ENCODE assay signal across 8 cellular contexts in the genomic region with DNA sequence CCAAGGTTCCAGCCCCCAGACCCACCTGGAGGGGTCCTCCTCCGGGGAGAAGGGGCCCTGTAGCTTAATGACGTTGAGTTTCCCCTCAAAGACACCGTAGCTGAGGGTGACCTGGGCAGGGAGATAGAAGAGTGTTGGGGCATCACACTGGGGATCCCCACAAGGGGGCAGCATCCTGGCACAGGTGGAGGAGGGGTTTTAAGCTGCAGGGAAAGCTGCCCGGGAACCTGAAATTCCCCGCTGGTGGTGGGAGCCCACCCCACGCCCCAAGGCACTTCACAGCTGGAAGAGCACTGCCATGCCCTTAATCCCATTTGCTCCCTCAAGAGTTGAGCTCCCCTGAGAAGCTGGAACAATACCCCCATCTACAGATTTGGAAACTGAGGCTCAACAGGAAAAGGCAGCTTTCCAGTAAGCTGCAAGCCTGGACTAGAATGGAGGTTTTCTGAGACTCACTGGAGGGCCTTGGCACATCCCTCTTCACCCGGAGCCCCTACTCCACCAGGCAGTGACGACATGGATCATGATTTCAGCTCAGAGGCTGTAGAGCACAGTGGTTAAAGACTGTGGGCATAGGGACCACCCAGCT. TPM values are rescaled to one million over a fixed set of nuclear protein-coding genes. Genes with fewer than 3 reads are reported as not detected.
DNase-seq lines count a peak whose midpoint lies in the region; ATAC-seq and TF ChIP-seq lines count a peak whose summit lies in the region.

No MANE protein-coding gene starts in this region.

- H3K27ac Mint-ChIP-seq in CD4-positive, alpha-beta memory T cell, result peak overlapping the region in 3 of 7 donors; percentile 37 to 64 (median 61)
- H3K27ac Mint-ChIP-seq in HFFc6, result no peak overlapping the region
- no peak overlapping the region for H3K27ac Mint-ChIP-seq in WTC11

- POLR2A ChIA-PET in CD4-positive, alpha-beta memory T cell (lab: Charles Lee; ENCODE audit: partially characterized antibody), result interaction anchor here (0.9 to 4.5 kb wide), 6 partner anchors 12 to 34 kb away, joined by 3 to 53 read pairs (median 4); a partner anchor contains a TSS
- POLR2A ChIA-PET in WTC11 (lab: Charles Lee), result interaction anchor here (0.6 to 1.2 kb wide), 2 partner anchors 120 to 127 kb away, joined by 3 to 4 read pairs; no protein-coding TSS in a partner anchor

- no peak overlapping the region for H3K4me3 Mint-ChIP-seq in CD4-positive, alpha-beta memory T cell
- H3K4me3 Mint-ChIP-seq in HFFc6 (no peak overlapping the region), WTC11 (no peak overlapping the region)

- H3K36me3 ChIP-seq in CD4-positive, alpha-beta memory T cell (ENCODE audit: insufficient read depth, low read length), result peaks cover 62% of the 10 kb centered on the region
- no peaks in the 10 kb centered on the region for H3K36me3 ChIP-seq in tibial artery

- H3K9me3 ChIP-seq in CD4-positive, alpha-beta memory T cell (ENCODE audit: control insufficient read depth in 1 of 2, low read length in 2 of 2), result no peaks in the 10 kb centered on the region
- H3K9me3 ChIP-seq in tibial artery, result no peaks in the 10 kb centered on the region

- H3K4me1 Mint-ChIP-seq in CD4-positive, alpha-beta memory T cell, result peaks cover 0 to 12% (median 7%) of the 10 kb centered on the region in 4 donors
- H3K4me1 Mint-ChIP-seq in HFFc6 (ENCODE audit: low read depth) (no peaks in the 10 kb centered on the region; the same call in 1 of the 2 replicates), WTC11 (0 out of 2 replicates have a peak, but pooled peaks cover 3% of the 10 kb centered on the region)

- peaks cover 48 to 77% of the 10 kb centered on the region in 2 donors for H3K36me3 Mint-ChIP-seq in CD4-positive, alpha-beta memory T cell
- H3K36me3 Mint-ChIP-seq in HFFc6 (ENCODE audit: low read depth) (no peaks in the 10 kb centered on the region), WTC11 (no peaks in the 10 kb centered on the region)

- CTCF ChIA-PET in CD4-positive, alpha-beta memory T cell (lab: Charles Lee; ENCODE audit: partially characterized antibody), result interaction anchor here (0.6 to 5.2 kb wide), 25 partner anchors 8 to 467 kb away, joined by 3 to 185 read pairs (median 4); a partner anchor contains a TSS
- CTCF ChIA-PET in WTC11 (lab: Charles Lee), result interaction anchor here (0.5 to 2.6 kb wide), 88 partner anchors 10 to 696 kb away, joined by 3 to 175 read pairs (median 5); a partner anchor contains a TSS

- no peaks in the 10 kb centered on the region for H3K4me1 ChIP-seq in CD4-positive, alpha-beta memory T cell (ENCODE audit: insufficient read depth, low read length)
- H3K4me1 ChIP-seq in tibial artery, result no peaks in the 10 kb centered on the region

- no peaks in the 10 kb centered on the region for H3K9me3 Mint-ChIP-seq in CD4-positive, alpha-beta memory T cell
- H3K9me3 Mint-ChIP-seq in HFFc6, result no peaks in the 10 kb centered on the region
- H3K9me3 Mint-ChIP-seq in WTC11, result no peaks in the 10 kb centered on the region

- intact Hi-C loops in CD4-positive, alpha-beta memory T cell (cut with micrococcal nuclease), result loop anchor here (1.0 kb wide), 1 partner anchor 26 kb away; no protein-coding TSS in a partner anchor
- intact Hi-C loops in tibial artery (cut with DNase I; ENCODE audit: low total_unique reads), result no loop called here

- peak; percentile 84 for TF ChIP-seq CTCF in HFFc6 (IDR thresholded peaks at IDR 0.05)
- peak; percentile 66 for TF ChIP-seq CTCF in WTC11 (IDR thresholded peaks at IDR 0.05)
- peak; percentile 81 for TF ChIP-seq CTCF in epithelial cell of proximal tubule (conservative IDR thresholded peaks at IDR 0.05; ENCODE audit: low read depth, low read length)
- no peak for TF ChIP-seq CTCF in tibial artery (IDR thresholded peaks at IDR 0.05)
- no peak for TF ChIP-seq CTCF in omental fat pad (IDR thresholded peaks at IDR 0.05)

- H3K27ac ChIP-seq in CD4-positive, alpha-beta memory T cell (ENCODE audit: low read depth, low read length), result no peak overlapping the region
- H3K27ac ChIP-seq in tibial artery, result no peak overlapping the region

- ATAC-seq in WTC11 (peak; percentile 81), GM21367 (IDR thresholded peaks at IDR 0.05; ENCODE audit: unreplicated experiment) (no peak), omental fat pad (ENCODE audit: low FRiP score) (no peak)

- H3K4me3 ChIP-seq in CD4-positive, alpha-beta memory T cell (ENCODE audit: low read length in 2 of 2), result no peak overlapping the region
- H3K4me3 ChIP-seq in epithelial cell of proximal tubule (ENCODE audit: low read depth, low read length) (no peak overlapping the region), tibial artery (no peak overlapping the region)

- no peaks in the 10 kb centered on the region for H3K27me3 Mint-ChIP-seq in CD4-positive, alpha-beta memory T cell
- peaks cover 29% of the 10 kb centered on the region for H3K27me3 Mint-ChIP-seq in HFFc6 (ENCODE audit: insufficient read depth)
- H3K27me3 Mint-ChIP-seq in WTC11 (ENCODE audit: low read depth), result no peaks in the 10 kb centered on the region; the same call in 1 of the 2 replicates

- H3K27me3 ChIP-seq in CD4-positive, alpha-beta memory T cell (ENCODE audit: insufficient read depth, low read length), result no peaks in the 10 kb centered on the region
- peaks cover 0 to 77% of the 10 kb centered on the region in 2 donors for H3K27me3 ChIP-seq in tibial artery

- DNase-seq in CD4-positive, alpha-beta memory T cell, result peak; percentile 29 to 55 (median 39)
- DNase-seq in HFFc6 (no peak), WTC11 (ENCODE audit: low spot score) (peak; percentile 79), epithelial cell of proximal tubule (ENCODE audit: low read depth) (no peak), tibial artery (no peak), omental fat pad (ENCODE audit: low spot score) (no peak)
- peak; percentile 24 to 37 for DNase-seq in stimulated activated CD4-positive, alpha-beta T cell treated with anti-CD3 and anti-CD28 coated beads, Interleukin-1b, Interleukin-23, amount 100 ng/mL, for 4 hours (ENCODE audit: low read depth in 2 of 2)

TF ChIP-seq in WTC11, 78 proteins besides CTCF, POLR2A, EP300 and RAD21:
- TF ChIP-seq, protein P1, sequence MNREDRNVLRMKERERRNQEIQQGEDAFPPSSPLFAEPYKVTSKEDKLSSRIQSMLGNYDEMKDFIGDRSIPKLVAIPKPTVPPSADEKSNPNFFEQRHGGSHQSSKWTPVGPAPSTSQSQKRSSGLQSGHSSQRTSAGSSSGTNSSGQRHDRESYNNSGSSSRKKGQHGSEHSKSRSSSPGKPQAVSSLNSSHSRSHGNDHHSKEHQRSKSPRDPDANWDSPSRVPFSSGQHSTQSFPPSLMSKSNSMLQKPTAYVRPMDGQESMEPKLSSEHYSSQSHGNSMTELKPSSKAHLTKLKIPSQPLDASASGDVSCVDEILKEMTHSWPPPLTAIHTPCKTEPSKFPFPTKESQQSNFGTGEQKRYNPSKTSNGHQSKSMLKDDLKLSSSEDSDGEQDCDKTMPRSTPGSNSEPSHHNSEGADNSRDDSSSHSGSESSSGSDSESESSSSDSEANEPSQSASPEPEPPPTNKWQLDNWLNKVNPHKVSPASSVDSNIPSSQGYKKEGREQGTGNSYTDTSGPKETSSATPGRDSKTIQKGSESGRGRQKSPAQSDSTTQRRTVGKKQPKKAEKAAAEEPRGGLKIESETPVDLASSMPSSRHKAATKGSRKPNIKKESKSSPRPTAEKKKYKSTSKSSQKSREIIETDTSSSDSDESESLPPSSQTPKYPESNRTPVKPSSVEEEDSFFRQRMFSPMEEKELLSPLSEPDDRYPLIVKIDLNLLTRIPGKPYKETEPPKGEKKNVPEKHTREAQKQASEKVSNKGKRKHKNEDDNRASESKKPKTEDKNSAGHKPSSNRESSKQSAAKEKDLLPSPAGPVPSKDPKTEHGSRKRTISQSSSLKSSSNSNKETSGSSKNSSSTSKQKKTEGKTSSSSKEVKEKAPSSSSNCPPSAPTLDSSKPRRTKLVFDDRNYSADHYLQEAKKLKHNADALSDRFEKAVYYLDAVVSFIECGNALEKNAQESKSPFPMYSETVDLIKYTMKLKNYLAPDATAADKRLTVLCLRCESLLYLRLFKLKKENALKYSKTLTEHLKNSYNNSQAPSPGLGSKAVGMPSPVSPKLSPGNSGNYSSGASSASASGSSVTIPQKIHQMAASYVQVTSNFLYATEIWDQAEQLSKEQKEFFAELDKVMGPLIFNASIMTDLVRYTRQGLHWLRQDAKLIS (CRISPR knock-in tag; IDR thresholded peaks at IDR 0.05; ENCODE audit: borderline replicate concordance), result no peak
- TF ChIP-seq ATF1 (CRISPR knock-in tag; IDR thresholded peaks at IDR 0.05), result no peak
- TF ChIP-seq, protein P2, sequence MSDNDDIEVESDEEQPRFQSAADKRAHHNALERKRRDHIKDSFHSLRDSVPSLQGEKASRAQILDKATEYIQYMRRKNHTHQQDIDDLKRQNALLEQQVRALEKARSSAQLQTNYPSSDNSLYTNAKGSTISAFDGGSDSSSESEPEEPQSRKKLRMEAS (CRISPR knock-in tag; IDR thresholded peaks at IDR 0.05), result 0 out of 2 replicates have a peak, but pooled peaks have one; percentile 29

RNA-seq across cellular contexts. Expression of a gene that starts 13.7 kb away (rescaled TPM):
- total RNA-seq in CD4-positive, alpha-beta memory T cell, result 100 to 1,000 TPM; 213 to 218 TPM
- 100 to 1,000 TPM; 339 to 441 TPM for polyA plus RNA-seq in CD4-positive, alpha-beta memory T cell
- total RNA-seq in HFFc6 (2021; fragmentation: NEBNext Ultra II Directional; extraction: Animal tissue kit (Norgen Biotek cat#: 25700)), result not detected
- total RNA-seq in WTC11 (2021), result 3.2 to 4.8 TPM (median 3.7 TPM) in 3 replicates
- 0.07 TPM in 1 of 2 replicates, not detected in the other for total RNA-seq in epithelial cell of proximal tubule
- 10 to 100 TPM; 16.0 to 64.2 (median 35.7) TPM for total RNA-seq in omental fat pad

RNA-seq across cellular contexts. Expression of a gene that starts 45.2 kb away (rescaled TPM):
- under 1 TPM; 0.32 to 0.55 TPM for total RNA-seq in CD4-positive, alpha-beta memory T cell
- polyA plus RNA-seq in CD4-positive, alpha-beta memory T cell, result not detected
- 1 to 10 TPM; 1.2 to 5.8 (median 1.4) TPM for total RNA-seq in HFFc6 (2021; fragmentation: NEBNext Ultra II Directional; extraction: Animal tissue kit (Norgen Biotek cat#: 25700))
- 0.87 to 1.8 TPM (median 1.5 TPM) in 3 replicates for total RNA-seq in WTC11 (2021)
- 4.6 and 11.7 TPM in 2 replicates for total RNA-seq in epithelial cell of proximal tubule
- total RNA-seq in omental fat pad, result under 1 TPM in 1 of 4 donors, not detected in 3; 0.32 TPM

RNA-seq across cellular contexts. Expression of a gene that starts 46.7 kb away (rescaled TPM):
- total RNA-seq in CD4-positive, alpha-beta memory T cell, result under 1 TPM; 0.42 to 0.61 TPM
- polyA plus RNA-seq in CD4-positive, alpha-beta memory T cell, result not detected
- 1 to 10 TPM; 4.4 to 5.6 (median 4.8) TPM for total RNA-seq in HFFc6 (2021; fragmentation: NEBNext Ultra II Directional; extraction: Animal tissue kit (Norgen Biotek cat#: 25700))
- 14.6 to 17.5 TPM (median 16.0 TPM) in 3 replicates for total RNA-seq in WTC11 (2021)
- 60.0 and 63.8 TPM in 2 replicates for total RNA-seq in epithelial cell of proximal tubule
- 10 to 100 TPM in 1 of 4 donors, 1 to 10 TPM in 3; 2.5 to 18.8 (median 4.8) TPM for total RNA-seq in omental fat pad

Comparison
In these comparisons a context has a peak if more than half of its experiments do, and no peak if none do; other contexts are left out.
1. DNase-seq: peak in CD4-positive, alpha-beta memory T cell (5 of 5), WTC11 (single experiment) and stimulated activated CD4-positive, alpha-beta T cell treated with anti-CD3 and anti-CD28 coated beads, Interleukin-1b, Interleukin-23, amount 100 ng/mL, for 4 hours (2 of 2); none in HFFc6 (single experiment), epithelial cell of proximal tubule (single experiment), tibial artery (0 of 2) and omental fat pad (single experiment).
2. CTCF ChIP-seq: peak in HFFc6 (single experiment), WTC11 (single experiment) and epithelial cell of proximal tubule (single experiment); none in tibial artery (0 of 2) and omental fat pad (0 of 3).